Comparison of ENCODE assay signal across 24 cellular contexts in genomic region chr3:64916192-64916798, GRCh38.
DNase-seq lines count a peak whose midpoint lies in the region; ATAC-seq, FAIRE-seq and TF ChIP-seq lines count a peak whose summit lies in the region.
"Had no signal": no experiment of that assay in that cellular context is flagged by ENCODE, and none has a peak within 500 bp of the region (broad histone marks: within the 10 kb centered on the region; RNA-seq: fewer than 3 reads in every experiment).

No MANE protein-coding gene starts in this region.

- no peak for DNase-seq in mammary epithelial cell
- no peak for DNase-seq in MCF 10A (ENCODE audit: unreplicated experiment)
- no peak for DNase-seq in foreskin keratinocyte
- peak; percentile 31 to 46 for DNase-seq in thyroid gland
- no peak for DNase-seq in small intestine
- no peak for DNase-seq in HuH-7.5 (ENCODE audit: low spot score)
- no peak for DNase-seq in H9
- DNase-seq: activated CD4-positive, CD25-positive, alpha-beta regulatory T cell; activated CD8-positive, alpha-beta T cell treated with anti-CD3 and anti-CD28 coated beads for 36 hours; activated naive CD4-positive, alpha-beta T cell treated with anti-CD3 and anti-CD28 coated beads, Interleukin-2, amount 50 U/mL, for 16 hours; activated T-cell treated with anti-CD3 and anti-CD28 coated beads, Interleukin-2, amount 50 U/mL, for 48 hours; effector memory CD8-positive, alpha-beta T cell; GF-D8; mucosa of descending colon; Peyer's patch; retina; SK-N-SH; stimulated activated naive CD4-positive, alpha-beta T cell treated with Interleukin-2 at 50 U/mL for 16 hours had no signal

- in situ Hi-C loops in mammary epithelial cell (cut with MboI; ENCODE audit: low sequenced_read_pairs in 2 of 2): no loop called here

- H3K27me3 ChIP-seq in mammary epithelial cell (ENCODE audit: insufficient read depth, low read length): no peaks in the 10 kb centered on the region
- no peaks in the 10 kb centered on the region for H3K27me3 ChIP-seq in foreskin keratinocyte
- H3K27me3 ChIP-seq in muscle layer of duodenum (ENCODE audit: low read depth, low read length): no peaks in the 10 kb centered on the region
- no peaks in the 10 kb centered on the region for H3K27me3 ChIP-seq in thyroid gland
- no peaks in the 10 kb centered on the region for H3K27me3 ChIP-seq in small intestine (ENCODE audit: control insufficient read depth in 2 of 2, insufficient read depth in 2 of 2, low read length in 2 of 2)
- no peaks in the 10 kb centered on the region for H3K27me3 ChIP-seq in H9 (ENCODE audit: insufficient read depth, low read length)
- H3K27me3 ChIP-seq: BLaER1 treated with 17β-estradiol and CSF1 and Interleukin-3, amounts not matched to agents 10 nM and 100 nM; Peyer's patch; upper lobe of left lung had no signal

- no peak overlapping the region for H3K56ac ChIP-seq in H9 (ENCODE audit: insufficient read length, low read depth, low read length)

- H3K4me1 Mint-ChIP-seq in MCF 10A (ENCODE audit: insufficient read depth, unreplicated experiment): peaks cover 20% of the 10 kb centered on the region
- peaks cover 38 to 42% of the 10 kb centered on the region in 2 experiments for H3K4me1 Mint-ChIP-seq in H9

- 95% methylated on average over 8 of the region's 8 CpGs for WGBS in mammary epithelial cell (ENCODE audit: low coverage, missing lambda C conversion rate)
- 39 to 42% methylated on average over 8 of the region's 8 CpGs for WGBS in thyroid gland, 2 donors
- WGBS in small intestine, 3 donors: 83 to 92% (median 85%) methylated on average over 8 of the region's 8 CpGs
- WGBS in H9 (ENCODE audit: extremely low coverage, insufficient read length, low lambda C conversion rate): no CpG with 5 or more reads among the region's 8 CpGs

- POLR2A ChIA-PET in MCF 10A (lab: Yijun Ruan, JAX): no interaction called here

- H3K9ac ChIP-seq in mammary epithelial cell (ENCODE audit: insufficient read depth, low read length) (no peak overlapping the region), H9 (ENCODE audit: extremely low read depth, insufficient read length, low read length) (no peak overlapping the region)
- H3K9ac ChIP-seq: BLaER1 treated with 17β-estradiol and CSF1 and Interleukin-3, amounts not matched to agents 10 nM and 100 nM; SK-N-SH had no signal

- no peak overlapping the region for H2BK15ac ChIP-seq in H9 (ENCODE audit: low read depth, low read length)

- ATAC-seq in foreskin keratinocyte: peak; percentile 15
- ATAC-seq: activated CD8-positive, alpha-beta T cell treated with anti-CD3 and anti-CD28 coated beads for 36 hours; effector memory CD8-positive, alpha-beta T cell had no signal

- H3K9me3 Mint-ChIP-seq in MCF 10A (ENCODE audit: unreplicated experiment) (peaks cover 7% of the 10 kb centered on the region), H9 (peaks cover 0 to 6% of the 10 kb centered on the region in 2 experiments; a peak in 3 of 5 replicates)

- intact Hi-C loops in mammary epithelial cell (cut with micrococcal nuclease) (no loop called here), MCF 10A (cut with micrococcal nuclease) (no loop called here), thyroid gland (cut with DNase I) (no loop called here)

- H3K36me3 Mint-ChIP-seq in MCF 10A (ENCODE audit: insufficient read depth, unreplicated experiment) (no peaks in the 10 kb centered on the region), H9 (ENCODE audit: insufficient read depth in 1 of 3, low read depth in 3 of 3) (peaks cover 2 to 9% (median 3%) of the 10 kb centered on the region in 3 experiments; a peak in 3 of 7 replicates)

- no peak overlapping the region for H2BK12ac ChIP-seq in H9 (ENCODE audit: insufficient read length, low read depth, low read length)

- no peak overlapping the region for H4K8ac ChIP-seq in H9 (replicated peaks; ENCODE audit: insufficient read length, low read depth, low read length)

- no peak overlapping the region for H3K14ac ChIP-seq in H9 (ENCODE audit: insufficient read depth, low read length)

- no peak overlapping the region for H2BK5ac ChIP-seq in H9 (ENCODE audit: insufficient read length, low read length)

- no peak overlapping the region for H3K4me3 ChIP-seq in mammary epithelial cell (replicated peaks in 1 of 3; ENCODE audit: insufficient read depth in 1 of 3, low read depth in 2 of 3, low read length in 3 of 3)
- H3K4me3 ChIP-seq in muscle layer of duodenum (ENCODE audit: low read depth in 1 of 2, low read length in 2 of 2): no peak overlapping the region
- H3K4me3 ChIP-seq in thyroid gland (replicated peaks in 1 of 3): no peak overlapping the region
- no peak overlapping the region for H3K4me3 ChIP-seq in small intestine (ENCODE audit: low read depth in 1 of 2, low read length in 2 of 2)
- H3K4me3 ChIP-seq: BLaER1 treated with 17β-estradiol and CSF1 and Interleukin-3, amounts not matched to agents 10 nM and 100 nM; mucosa of descending colon; Peyer's patch; upper lobe of left lung had no signal

- H4K20me1 ChIP-seq in mammary epithelial cell (ENCODE audit: insufficient read depth, low read length) (no peaks in the 10 kb centered on the region), H9 (ENCODE audit: control insufficient read depth, insufficient read depth, insufficient read length) (no peaks in the 10 kb centered on the region)
- H4K20me1 ChIP-seq: BLaER1 treated with 17β-estradiol and CSF1 and Interleukin-3, amounts not matched to agents 10 nM and 100 nM had no signal

- CTCF ChIA-PET in mammary epithelial cell (lab: Charles Lee; ENCODE audit: low non-redundant PET) (no interaction called here), MCF 10A (lab: Yijun Ruan, JAX) (interaction anchor here (0.6 kb wide), 1 partner anchor 9 kb away, joined by 4 read pairs; no protein-coding TSS in a partner anchor)

- no peak for FAIRE-seq in small intestine (lab: Jason Lieb, UNC)
- FAIRE-seq: A204.1, astrocyte, islet of Langerhans had no signal

- H3K36me3 ChIP-seq in mammary epithelial cell (ENCODE audit: insufficient read depth, low read length) (no peaks in the 10 kb centered on the region), muscle layer of duodenum (ENCODE audit: control insufficient read depth in 1 of 2, insufficient read depth in 2 of 2, low read length in 2 of 2) (no peaks in the 10 kb centered on the region), thyroid gland (no peaks in the 10 kb centered on the region), small intestine (ENCODE audit: control insufficient read depth in 2 of 2, insufficient read depth in 2 of 2, low read length in 2 of 2) (no peaks in the 10 kb centered on the region)
- H3K36me3 ChIP-seq: BLaER1 treated with 17β-estradiol and CSF1 and Interleukin-3, amounts not matched to agents 10 nM and 100 nM; Peyer's patch; upper lobe of left lung had no signal

- H3K27ac Mint-ChIP-seq in MCF 10A (ENCODE audit: low read depth, unreplicated experiment) (no peak overlapping the region), H9 (peak overlapping the region in 1 of 3 experiments; percentile 68; a peak in 2 of 7 replicates)
- H3K27ac Mint-ChIP-seq: activated CD8-positive, alpha-beta T cell treated with anti-CD3 and anti-CD28 coated beads for 36 hours; effector memory CD8-positive, alpha-beta T cell had no signal

- no peak overlapping the region for H2AK5ac ChIP-seq in H9 (ENCODE audit: insufficient read length, low read length)

- no peak overlapping the region for H4K5ac ChIP-seq in H9 (ENCODE audit: insufficient read length, low read depth, low read length)

- TF ChIP-seq POLR2A in thyroid gland (IDR thresholded peaks at IDR 0.05): no peak

- H3K27me3 Mint-ChIP-seq in MCF 10A (ENCODE audit: insufficient read depth, unreplicated experiment) (no peaks in the 10 kb centered on the region), H9 (ENCODE audit: low read depth) (peaks cover 32% of the 10 kb centered on the region)
- H3K27me3 Mint-ChIP-seq: activated CD8-positive, alpha-beta T cell treated with anti-CD3 and anti-CD28 coated beads for 36 hours; effector memory CD8-positive, alpha-beta T cell had no signal

- H2AFZ ChIP-seq in mammary epithelial cell (ENCODE audit: low read depth, low read length) (peak overlapping the region; percentile 41), H9 (ENCODE audit: low read length) (no peak overlapping the region)

- H3K27ac ChIP-seq in mammary epithelial cell (ENCODE audit: insufficient read depth, low read depth, low read length): peak overlapping the region; percentile 14
- H3K27ac ChIP-seq in foreskin keratinocyte: peak overlapping the region; percentile 28
- peak overlapping the region; percentile 2 for H3K27ac ChIP-seq in muscle layer of duodenum (ENCODE audit: low read length)
- peak overlapping the region in 1 of 3 donors; percentile 20 for H3K27ac ChIP-seq in thyroid gland
- H3K27ac ChIP-seq in small intestine (ENCODE audit: low read depth in 1 of 2, low read length in 1 of 2): peak overlapping the region in 1 of 2 donors; percentile 61
- no peak overlapping the region for H3K27ac ChIP-seq in H9 (ENCODE audit: insufficient read length, low read depth, low read length)
- H3K27ac ChIP-seq: BLaER1 treated with 17β-estradiol and CSF1 and Interleukin-3, amounts not matched to agents 10 nM and 100 nM; Peyer's patch; upper lobe of left lung had no signal

- dilution Hi-C loops in mammary epithelial cell (cut with HindIII; ENCODE audit: low sequenced_read_pairs): loop anchor here (5.0 kb wide), 1 partner anchor 44 kb away; no protein-coding TSS in a partner anchor

- H3K79me2 ChIP-seq in mammary epithelial cell (ENCODE audit: insufficient read depth, low read length) (no peaks in the 10 kb centered on the region), H9 (ENCODE audit: insufficient read depth, low read length) (no peaks in the 10 kb centered on the region)

- no peak overlapping the region for H2BK120ac ChIP-seq in H9 (ENCODE audit: low read depth, low read length, poor library complexity, severe bottlenecking)

- no peak overlapping the region for H3K23ac ChIP-seq in H9 (ENCODE audit: insufficient read length, low read depth, low read length)

- peak overlapping the region; percentile 41 for H3K4me2 ChIP-seq in mammary epithelial cell (ENCODE audit: insufficient read depth, low read depth, low read length)
- no peak overlapping the region for H3K4me2 ChIP-seq in H9 (ENCODE audit: insufficient read depth, insufficient read length, low read length)
- H3K4me2 ChIP-seq: SK-N-SH had no signal

- no peak overlapping the region for H2BK20ac ChIP-seq in H9 (ENCODE audit: low read depth, low read length, poor library complexity, severe bottlenecking)

- no peak overlapping the region for H4K91ac ChIP-seq in H9 (ENCODE audit: insufficient read length, low read depth, low read length)

- no peak overlapping the region for H3K4ac ChIP-seq in H9 (ENCODE audit: low read depth, low read length)

- BruUV-seq in mammary epithelial cell (replicated peaks; lab: Mats Ljungman, UMichigan): no TSS peak
- BruUV-seq in MCF 10A (replicated peaks; lab: Mats Ljungman, UMichigan): no TSS peak

- peaks cover 15% of the 10 kb centered on the region for H3K4me1 ChIP-seq in mammary epithelial cell (ENCODE audit: insufficient read depth, low read length)
- H3K4me1 ChIP-seq in foreskin keratinocyte: peaks cover 9% of the 10 kb centered on the region
- H3K4me1 ChIP-seq in muscle layer of duodenum (ENCODE audit: control insufficient read depth in 1 of 2, insufficient read depth in 2 of 2, low read length in 2 of 2): no peaks in the 10 kb centered on the region
- H3K4me1 ChIP-seq in thyroid gland: peaks cover 8 to 14% of the 10 kb centered on the region in 2 donors
- peaks cover 0 to 4% of the 10 kb centered on the region in 2 donors for H3K4me1 ChIP-seq in small intestine (ENCODE audit: control insufficient read depth in 2 of 2, insufficient read depth in 1 of 2, low read depth in 1 of 2, low read length in 1 of 2)
- H3K4me1 ChIP-seq in H9 (ENCODE audit: insufficient read depth, low read length): peaks cover 6% of the 10 kb centered on the region; the same call in 1 of the 2 replicates
- H3K4me1 ChIP-seq: Peyer's patch had no signal

- H3K9me3 ChIP-seq in mammary epithelial cell (replicated peaks; ENCODE audit: insufficient read depth, low read length): no peaks in the 10 kb centered on the region
- no peaks in the 10 kb centered on the region for H3K9me3 ChIP-seq in muscle layer of duodenum (ENCODE audit: control insufficient read depth in 1 of 2, low read length in 2 of 2)
- no peaks in the 10 kb centered on the region for H3K9me3 ChIP-seq in thyroid gland
- H3K9me3 ChIP-seq in small intestine (ENCODE audit: control insufficient read depth, low read depth): no peaks in the 10 kb centered on the region
- H3K9me3 ChIP-seq in H9 (ENCODE audit: control insufficient read depth, low read depth, low read length): no peaks in the 10 kb centered on the region
- H3K9me3 ChIP-seq: mucosa of descending colon, Peyer's patch, SK-N-SH had no signal

- H3T11ph ChIP-seq in H9 (ENCODE audit: low read length): no peak overlapping the region

- no peaks in the 10 kb centered on the region for H3K23me2 ChIP-seq in H9 (ENCODE audit: insufficient read length, low read depth, low read length, poor library complexity, severe bottlenecking)

- H3K79me1 ChIP-seq in H9 (ENCODE audit: insufficient read depth, low read depth, low read length, poor library complexity, severe bottlenecking): no peaks in the 10 kb centered on the region

- TF ChIP-seq CTCF in mammary epithelial cell (conservative IDR thresholded peaks at IDR 0.05 in 1 of 2, IDR thresholded peaks at IDR 0.05 in 1 of 2; ENCODE audit: extremely low read depth in 1 of 2, insufficient read depth in 1 of 2, low read depth in 1 of 2, low read length in 2 of 2) (no peak), MCF 10A (IDR thresholded peaks at IDR 0.05; ENCODE audit: unreplicated experiment) (no peak), foreskin keratinocyte (conservative IDR thresholded peaks at IDR 0.05) (no peak), thyroid gland (IDR thresholded peaks at IDR 0.05) (no peak), H9 (conservative IDR thresholded peaks at IDR 0.05) (no peak)

- no peak overlapping the region for H3K18ac ChIP-seq in H9 (ENCODE audit: insufficient read length, low read depth, low read length)

- H3K4me3 Mint-ChIP-seq in MCF 10A (ENCODE audit: unreplicated experiment) (no peak overlapping the region), H9 (no peak overlapping the region)
- H3K4me3 Mint-ChIP-seq: activated CD8-positive, alpha-beta T cell treated with anti-CD3 and anti-CD28 coated beads for 36 hours; effector memory CD8-positive, alpha-beta T cell had no signal

Comparison
In these comparisons a context has a peak if more than half of its experiments do, and no peak if none do; other contexts are left out.
1. DNase-seq: peak in thyroid gland (2 of 2); none in mammary epithelial cell (single experiment), MCF 10A (single experiment), foreskin keratinocyte (0 of 2), small intestine (single experiment), HuH-7.5 (single experiment) and H9 (single experiment).